Comparison of ENCODE assay signal across 9 cellular contexts in genomic region chr6:170049641-170050491, GRCh38.
DNase-seq lines count a peak whose midpoint lies in the region; ATAC-seq and TF ChIP-seq lines count a peak whose summit lies in the region.
"Had no signal": no experiment of that assay in that cellular context is flagged by ENCODE, and none has a peak within 500 bp of the region (broad histone marks: within the 10 kb centered on the region; RNA-seq: fewer than 3 reads in every experiment).

No MANE protein-coding gene starts in this region.

- H3K4me1 ChIP-seq in hepatocyte (ENCODE audit: insufficient read depth) = peaks cover 4% of the 10 kb centered on the region
- H3K4me1 ChIP-seq in gastrocnemius medialis = peaks cover 24 to 27% of the 10 kb centered on the region in 2 donors

- no peaks in the 10 kb centered on the region for H3K27me3 ChIP-seq in hepatocyte
- peaks cover 0 to 5% (median 0%) of the 10 kb centered on the region in 3 donors for H3K27me3 ChIP-seq in gastrocnemius medialis

- H2AFZ ChIP-seq in hepatocyte = no peak overlapping the region

- TF ChIP-seq CTCF in astrocyte of the spinal cord (IDR thresholded peaks at IDR 0.05; ENCODE audit: low read depth, low read length) = no peak
- TF ChIP-seq CTCF in hepatocyte (IDR thresholded peaks at IDR 0.05; ENCODE audit: poor library complexity) = no peak
- no peak for TF ChIP-seq CTCF in gastrocnemius medialis (IDR thresholded peaks at IDR 0.05 in 4 of 5, conservative IDR thresholded peaks at IDR 0.05 in 1 of 5)

- no peaks in the 10 kb centered on the region for H3K9me3 ChIP-seq in hepatocyte (ENCODE audit: low read depth)
- H3K9me3 ChIP-seq in gastrocnemius medialis = no peaks in the 10 kb centered on the region

- no peak overlapping the region for H3K4me3 ChIP-seq in astrocyte of the spinal cord (ENCODE audit: low read depth, low read length)
- H3K4me3 ChIP-seq in hepatocyte = no peak overlapping the region
- no peak overlapping the region for H3K4me3 ChIP-seq in gastrocnemius medialis

- 80% methylated on average over 36 of the region's 36 CpGs for WGBS in hepatocyte (ENCODE audit: low lambda C conversion rate, missing lambda C conversion rate)

- peak; percentile 18 to 23 for TF ChIP-seq POLR2A in gastrocnemius medialis (IDR thresholded peaks at IDR 0.05)

- no peaks in the 10 kb centered on the region for H4K20me1 ChIP-seq in hepatocyte (ENCODE audit: insufficient read depth, poor library complexity, severe bottlenecking)

- ATAC-seq in gastrocnemius medialis = peak; percentile 91 to 95
- no peak for ATAC-seq in GM18498 (IDR thresholded peaks at IDR 0.05; ENCODE audit: unreplicated experiment)
- ATAC-seq in GM19455 (IDR thresholded peaks at IDR 0.05; ENCODE audit: unreplicated experiment) = no peak

- H3K9me2 ChIP-seq in hepatocyte (replicated peaks; ENCODE audit: insufficient read depth) = no peaks in the 10 kb centered on the region

- intact Hi-C loops in gastrocnemius medialis (cut with DNase I; ENCODE audit: low total_unique reads) = loop anchor here (1.0 to 2.0 kb wide), 4 partner anchors 77 to 230 kb away; no protein-coding TSS in a partner anchor

- no peaks in the 10 kb centered on the region for H3K36me3 ChIP-seq in hepatocyte (replicated peaks; ENCODE audit: insufficient read depth, low read depth)
- no peaks in the 10 kb centered on the region for H3K36me3 ChIP-seq in gastrocnemius medialis

- peak overlapping the region; percentile 81 for H3K27ac ChIP-seq in hepatocyte
- H3K27ac ChIP-seq in gastrocnemius medialis = peak overlapping the region; percentile 52 to 67 (median 60)

- no peaks in the 10 kb centered on the region for H3K79me2 ChIP-seq in hepatocyte

- DNase-seq in GM04504 (ENCODE audit: low read depth) (peak; percentile 11), astrocyte of the spinal cord (ENCODE audit: low read depth, low spot score) (peak; percentile 1), hepatocyte (ENCODE audit: low spot score) (peak; percentile 68), gastrocnemius medialis (peak; percentile 88 to 92), NCI-H1930 (lab: John Stamatoyannopoulos, UW) (no peak), NCI-H1694 (lab: John Stamatoyannopoulos, UW) (no peak)
- DNase-seq: stimulated activated CD4-positive, alpha-beta T cell treated with anti-CD3 and anti-CD28 coated beads, Interleukin-1b, Interleukin-23, amount 100 ng/mL, for 48 hours had no signal

- no peak overlapping the region for H3K4me2 ChIP-seq in hepatocyte

- in situ Hi-C loops in astrocyte of the spinal cord (cut with HindIII; ENCODE audit: low sequenced_read_pairs) = no loop called here
- in situ Hi-C loops in gastrocnemius medialis (cut with MboI; ENCODE audit: low sequenced_read_pairs in 4 of 4) = loop anchor here in 1 of 4 donors (25.0 kb wide), 1 partner anchor 237 kb away; the partner anchor contains the start of gene DLL1

Comparison
In these comparisons a context has a peak if more than half of its experiments do, and no peak if none do; other contexts are left out.
1. DNase-seq: peak in GM04504 (single experiment), astrocyte of the spinal cord (single experiment), hepatocyte (single experiment) and gastrocnemius medialis (2 of 2); none in NCI-H1930 (0 of 2) and NCI-H1694 (single experiment).
2. ATAC-seq: peak in gastrocnemius medialis (2 of 2); none in GM18498 (single experiment) and GM19455 (single experiment).